21 cellular contexts compared by ENCODE assay signal in genomic region chr18:62944454-62944853, GRCh38.
A peak's percentile ranks its signal among the peaks of the same experiment; 100 is the strongest.
DNase-seq lines count a peak whose midpoint lies in the region; ATAC-seq and TF ChIP-seq lines count a peak whose summit lies in the region.
"Had no signal": no experiment of that assay in that cellular context is flagged by ENCODE, and none has a peak within 500 bp of the region (broad histone marks: within the 10 kb centered on the region; RNA-seq: fewer than 3 reads in every experiment).

No MANE protein-coding gene starts in this region.

- no peaks in the 10 kb centered on the region for H3K4me1 ChIP-seq in HCT116 (ENCODE audit: control insufficient read depth in 1 of 2, insufficient read depth in 2 of 2, low read length in 2 of 2)

- no peaks in the 10 kb centered on the region for H3K9me2 ChIP-seq in HCT116 (ENCODE audit: insufficient read depth)

- no peaks in the 10 kb centered on the region for H4K20me1 ChIP-seq in HCT116 (ENCODE audit: insufficient read depth)
- H4K20me1 ChIP-seq: BLaER1 treated with 17β-estradiol and CSF1 and Interleukin-3, amounts not matched to agents 10 nM and 100 nM had no signal

- TF ChIP-seq POLR2A in HCT116 (IDR thresholded peaks at IDR 0.05; ENCODE audit: borderline replicate concordance, extremely low read depth, insufficient read depth, insufficient read length) = no peak

- no peaks in the 10 kb centered on the region for H3K27me3 Mint-ChIP-seq in activated T-helper 1 cell treated with anti-CD3 and anti-CD28 coated beads, Interleukin-12 subunit alpha, Interleukin-12 subunit beta, Interleukin-2, Interleukin-4 antibody, amounts not matched to agents 30 ng/mL and 10 ng/mL and 1 ng/mL, durations not matched to agents 14 hours and 24 hours and 36 hours (ENCODE audit: insufficient read depth)
- H3K27me3 Mint-ChIP-seq: activated naive CD4-positive, alpha-beta T cell treated with anti-CD3 and anti-CD28 coated beads, Interleukin-2, amount 10 ng/mL, durations not matched to agents 7 days and 5 days; brain; progenitor cell of endocrine pancreas had no signal

- peaks cover 12% of the 10 kb centered on the region for H3K36me3 Mint-ChIP-seq in activated T-helper 1 cell treated with anti-CD3 and anti-CD28 coated beads, Interleukin-12 subunit alpha, Interleukin-12 subunit beta, Interleukin-2, Interleukin-4 antibody, amounts not matched to agents 30 ng/mL and 10 ng/mL and 1 ng/mL, durations not matched to agents 14 hours and 24 hours and 36 hours (ENCODE audit: low read depth)
- H3K36me3 Mint-ChIP-seq: activated naive CD4-positive, alpha-beta T cell treated with anti-CD3 and anti-CD28 coated beads, Interleukin-2, amount 10 ng/mL, durations not matched to agents 7 days and 5 days had no signal

- H3K27ac Mint-ChIP-seq in activated T-helper 1 cell treated with anti-CD3 and anti-CD28 coated beads, Interleukin-12 subunit alpha, Interleukin-12 subunit beta, Interleukin-2, Interleukin-4 antibody, amounts not matched to agents 30 ng/mL and 10 ng/mL and 1 ng/mL, durations not matched to agents 14 hours and 24 hours and 36 hours = no peak overlapping the region
- H3K27ac Mint-ChIP-seq: activated naive CD4-positive, alpha-beta T cell treated with anti-CD3 and anti-CD28 coated beads, Interleukin-2, amount 10 ng/mL, durations not matched to agents 7 days and 5 days; brain; progenitor cell of endocrine pancreas; stimulated activated effector memory CD8-positive, alpha-beta T cell treated with anti-CD3 and anti-CD28 coated beads, Interleukin-12 subunit alpha, Interleukin-12 subunit beta, amount 100 ng/mL, for 72 hours had no signal

- no peaks in the 10 kb centered on the region for H3K9me3 ChIP-seq in HCT116 (ENCODE audit: control insufficient read depth in 1 of 2, insufficient read depth in 1 of 2, low read depth in 1 of 2, low read length in 2 of 2)
- H3K9me3 ChIP-seq: spleen, transverse colon had no signal

- TF ChIP-seq CTCF in HCT116 (IDR thresholded peaks at IDR 0.05 in 2 of 3, conservative IDR thresholded peaks at IDR 0.05 in 1 of 3; ENCODE audit: borderline replicate concordance in 1 of 3, insufficient read depth in 1 of 3, low read depth in 2 of 3, low read length in 2 of 3) = no peak
- peak; percentile 31 for TF ChIP-seq CTCF in epithelial cell of proximal tubule (conservative IDR thresholded peaks at IDR 0.05; ENCODE audit: low read depth, low read length)
- TF ChIP-seq CTCF in omental fat pad (IDR thresholded peaks at IDR 0.05) = no peak

- no peak overlapping the region for H3K4me2 ChIP-seq in HCT116 (ENCODE audit: low read length)
- H3K4me2 ChIP-seq: BLaER1 treated with 17β-estradiol and CSF1 and Interleukin-3, amounts not matched to agents 10 nM and 100 nM had no signal

- no peak overlapping the region for H3K4me3 ChIP-seq in HCT116 (replicated peaks in 1 of 2; ENCODE audit: low read depth in 1 of 2, low read length in 2 of 2)
- H3K4me3 ChIP-seq in epithelial cell of proximal tubule (ENCODE audit: low read depth, low read length) = no peak overlapping the region
- H3K4me3 ChIP-seq: BLaER1 treated with 17β-estradiol and CSF1 and Interleukin-3, amounts not matched to agents 10 nM and 100 nM; spleen; transverse colon had no signal

- POLR2A ChIA-PET in HCT116 (lab: Charles Lee) = no interaction called here

- H2AFZ ChIP-seq in HCT116 (ENCODE audit: low read depth, low read length, poor library complexity, severe bottlenecking) = no peak overlapping the region

- H3K79me2 ChIP-seq in HCT116 (ENCODE audit: insufficient read depth, low read length) = no peaks in the 10 kb centered on the region

- no TSS peak for BruUV-seq in HCT116 (replicated peaks; lab: Mats Ljungman, UMichigan)

- H3K27ac ChIP-seq in HCT116 (ENCODE audit: low read depth, low read length) = no peak overlapping the region
- H3K27ac ChIP-seq: BLaER1 treated with 17β-estradiol and CSF1 and Interleukin-3, amounts not matched to agents 10 nM and 100 nM; spleen; transverse colon had no signal

- no peaks in the 10 kb centered on the region for H3K27me3 ChIP-seq in HCT116 (ENCODE audit: insufficient read depth, low read length)
- H3K27me3 ChIP-seq: BLaER1 treated with 17β-estradiol and CSF1 and Interleukin-3, amounts not matched to agents 10 nM and 100 nM; spleen; transverse colon had no signal

- ATAC-seq in HCT116 (no peak), SK-N-SH treated with all-trans-retinoic acid at 6 μM for 48 hours (no peak), omental fat pad (ENCODE audit: low FRiP score) (peak; percentile 87), GM21737 (IDR thresholded peaks at IDR 0.05; ENCODE audit: unreplicated experiment) (no peak)
- ATAC-seq: stimulated activated effector memory CD8-positive, alpha-beta T cell treated with anti-CD3 and anti-CD28 coated beads, Interleukin-12 subunit alpha, Interleukin-12 subunit beta, amount 100 ng/mL, for 72 hours had no signal

- intact Hi-C loops in HCT116 (cut with micrococcal nuclease) = no loop called here
- intact Hi-C loops in activated T-helper 1 cell treated with anti-CD3 and anti-CD28 coated beads, Interleukin-12 subunit alpha, Interleukin-12 subunit beta, Interleukin-2, Interleukin-4 antibody, amounts not matched to agents 30 ng/mL and 10 ng/mL and 1 ng/mL, durations not matched to agents 14 hours and 24 hours and 36 hours (cut with micrococcal nuclease) = no loop called here

- CTCF ChIA-PET in HCT116 (lab: Charles Lee) = interaction anchor here (1.0 kb wide), 1 partner anchor 229 kb away, joined by 4 read pairs; the partner anchor contains the start of gene PHLPP1

- H3K9me3 Mint-ChIP-seq in activated T-helper 1 cell treated with anti-CD3 and anti-CD28 coated beads, Interleukin-12 subunit alpha, Interleukin-12 subunit beta, Interleukin-2, Interleukin-4 antibody, amounts not matched to agents 30 ng/mL and 10 ng/mL and 1 ng/mL, durations not matched to agents 14 hours and 24 hours and 36 hours = no peaks in the 10 kb centered on the region
- H3K9me3 Mint-ChIP-seq: activated naive CD4-positive, alpha-beta T cell treated with anti-CD3 and anti-CD28 coated beads, Interleukin-2, amount 10 ng/mL, durations not matched to agents 7 days and 5 days; brain; stimulated activated effector memory CD8-positive, alpha-beta T cell treated with anti-CD3 and anti-CD28 coated beads, Interleukin-12 subunit alpha, Interleukin-12 subunit beta, amount 100 ng/mL, for 72 hours had no signal

- peaks cover 0 to 3% of the 10 kb centered on the region in 2 experiments; a peak in 2 of 4 replicates for H3K36me3 ChIP-seq in HCT116 (ENCODE audit: control insufficient read depth in 1 of 2, insufficient read depth in 2 of 2, low read length in 2 of 2)

- peak; percentile 27; the same call in 1 of the 2 replicates for TF ChIP-seq RAD21 in HCT116 (IDR thresholded peaks at IDR 0.05; ENCODE audit: low read depth)

- H3K4me3 Mint-ChIP-seq in activated T-helper 1 cell treated with anti-CD3 and anti-CD28 coated beads, Interleukin-12 subunit alpha, Interleukin-12 subunit beta, Interleukin-2, Interleukin-4 antibody, amounts not matched to agents 30 ng/mL and 10 ng/mL and 1 ng/mL, durations not matched to agents 14 hours and 24 hours and 36 hours = no peak overlapping the region
- H3K4me3 Mint-ChIP-seq: activated naive CD4-positive, alpha-beta T cell treated with anti-CD3 and anti-CD28 coated beads, Interleukin-2, amount 10 ng/mL, durations not matched to agents 7 days and 5 days; brain; stimulated activated effector memory CD8-positive, alpha-beta T cell treated with anti-CD3 and anti-CD28 coated beads, Interleukin-12 subunit alpha, Interleukin-12 subunit beta, amount 100 ng/mL, for 72 hours had no signal

- H3K9ac ChIP-seq in HCT116 (ENCODE audit: low read length) = no peak overlapping the region
- H3K9ac ChIP-seq: BLaER1 treated with 17β-estradiol and CSF1 and Interleukin-3, amounts not matched to agents 10 nM and 100 nM had no signal

- DNase-seq in HCT116 (ENCODE audit: low read depth, low spot score) (no peak), epithelial cell of proximal tubule (ENCODE audit: low read depth) (no peak), omental fat pad (ENCODE audit: low spot score) (no peak), SW 1271 (lab: John Stamatoyannopoulos, UW) (no peak)
- DNase-seq in activated T-helper 1 cell treated with anti-CD3 and anti-CD28 coated beads, Interleukin-12 subunit alpha, Interleukin-12 subunit beta, Interleukin-2, Interleukin-4 antibody, amounts not matched to agents 30 ng/mL and 10 ng/mL and 1 ng/mL, durations not matched to agents 14 hours and 24 hours and 36 hours (ENCODE audit: low spot score) = no peak
- DNase-seq: activated naive CD4-positive, alpha-beta T cell treated with anti-CD3 and anti-CD28 coated beads, Interleukin-2, amount 10 ng/mL, durations not matched to agents 7 days and 5 days; activated T-cell treated with anti-CD3 and anti-CD28 coated beads for 4 hours; DMS53; effector CD4-positive, alpha-beta T cell; NCI-H1105 treated with DMSO at 0.1 percent for 48 hours; NCI-H2227 treated with DMSO at 0.1 percent for 48 hours; SHP77 treated with DMSO at 0.1 percent for 48 hours; spleen; T-helper 9 cell; transverse colon had no signal

- peaks cover 6% of the 10 kb centered on the region for H3K4me1 Mint-ChIP-seq in activated T-helper 1 cell treated with anti-CD3 and anti-CD28 coated beads, Interleukin-12 subunit alpha, Interleukin-12 subunit beta, Interleukin-2, Interleukin-4 antibody, amounts not matched to agents 30 ng/mL and 10 ng/mL and 1 ng/mL, durations not matched to agents 14 hours and 24 hours and 36 hours (ENCODE audit: low read depth)
- H3K4me1 Mint-ChIP-seq: brain; stimulated activated effector memory CD8-positive, alpha-beta T cell treated with anti-CD3 and anti-CD28 coated beads, Interleukin-12 subunit alpha, Interleukin-12 subunit beta, amount 100 ng/mL, for 72 hours had no signal

- RAD21 ChIA-PET in HCT116 (lab: Charles Lee; ENCODE audit: low non-redundant PET in 1 of 2, low total read pairs in 2 of 2, uncharacterized antibody in 2 of 2, unreplicated experiment in 2 of 2) = interaction anchor here in 1 of 2 experiments (0.6 kb wide), 1 partner anchor 227 kb away, joined by 3 read pairs; no protein-coding TSS in a partner anchor

TF ChIP-seq in HCT116, 20 proteins besides CTCF, POLR2A, EP300 and RAD21 (continues in another document):
- no peak for TF ChIP-seq TCF7L2 (IDR thresholded peaks at IDR 0.05; ENCODE audit: borderline replicate concordance, extremely low read depth, insufficient read depth, insufficient read length)
- TF ChIP-seq SP1 (IDR thresholded peaks at IDR 0.05; ENCODE audit: low read depth) = no peak
